ENCODE assay signal across 3 cellular contexts in genomic region chr16:71593048-71593999, GRCh38.
TF ChIP-seq lines count a peak whose summit lies in the region.

No MANE protein-coding gene starts in this region.

TF ChIP-seq in HEK293, 187 proteins besides CTCF, POLR2A, EP300 and RAD21:
- TF ChIP-seq, protein P1, sequence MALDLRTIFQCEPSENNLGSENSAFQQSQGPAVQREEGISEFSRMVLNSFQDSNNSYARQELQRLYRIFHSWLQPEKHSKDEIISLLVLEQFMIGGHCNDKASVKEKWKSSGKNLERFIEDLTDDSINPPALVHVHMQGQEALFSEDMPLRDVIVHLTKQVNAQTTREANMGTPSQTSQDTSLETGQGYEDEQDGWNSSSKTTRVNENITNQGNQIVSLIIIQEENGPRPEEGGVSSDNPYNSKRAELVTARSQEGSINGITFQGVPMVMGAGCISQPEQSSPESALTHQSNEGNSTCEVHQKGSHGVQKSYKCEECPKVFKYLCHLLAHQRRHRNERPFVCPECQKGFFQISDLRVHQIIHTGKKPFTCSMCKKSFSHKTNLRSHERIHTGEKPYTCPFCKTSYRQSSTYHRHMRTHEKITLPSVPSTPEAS (tag by site-specific recombination; IDR thresholded peaks at IDR 0.05), result peak; percentile 72; the same call in 1 of the 2 replicates
- no peak for TF ChIP-seq FEZF1 (tag by site-specific recombination; IDR thresholded peaks at IDR 0.05)

TF ChIP-seq in H1, 55 proteins besides CTCF, POLR2A, EP300 and RAD21:
- TF ChIP-seq SIRT6 (IDR thresholded peaks at IDR 0.05; ENCODE audit: low read length) (no peak), CHD2 (IDR thresholded peaks at IDR 0.05; ENCODE audit: low read length) (no peak), SUZ12 (IDR thresholded peaks at IDR 0.05; ENCODE audit: low read length) (no peak), JUN (IDR thresholded peaks at IDR 0.05; ENCODE audit: low read depth, low read length) (no peak), KDM4A (IDR thresholded peaks at IDR 0.05; ENCODE audit: low read depth, low read length, severe bottlenecking) (no peak), ZNF274 (IDR thresholded peaks at IDR 0.05; ENCODE audit: borderline replicate concordance, extremely low read depth, low read length) (no peak)

TF ChIP-seq in liver, 16 proteins besides CTCF, POLR2A, EP300 and RAD21:
- TF ChIP-seq NR2F2 (IDR thresholded peaks at IDR 0.05) (no peak), JUND (IDR thresholded peaks at IDR 0.05) (no peak), HNF4G (IDR thresholded peaks at IDR 0.05) (no peak), FOXA2 (IDR thresholded peaks at IDR 0.05) (no peak), TAF1 (conservative IDR thresholded peaks at IDR 0.05) (no peak), YY1 (IDR thresholded peaks at IDR 0.05) (no peak), RXRA (IDR thresholded peaks at IDR 0.05) (peak in 1 of 2 donors; percentile 43)
- TF ChIP-seq, protein P2, sequence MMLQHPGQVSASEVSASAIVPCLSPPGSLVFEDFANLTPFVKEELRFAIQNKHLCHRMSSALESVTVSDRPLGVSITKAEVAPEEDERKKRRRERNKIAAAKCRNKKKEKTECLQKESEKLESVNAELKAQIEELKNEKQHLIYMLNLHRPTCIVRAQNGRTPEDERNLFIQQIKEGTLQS (IDR thresholded peaks at IDR 0.05), result no peak
- TF ChIP-seq, protein P3, sequence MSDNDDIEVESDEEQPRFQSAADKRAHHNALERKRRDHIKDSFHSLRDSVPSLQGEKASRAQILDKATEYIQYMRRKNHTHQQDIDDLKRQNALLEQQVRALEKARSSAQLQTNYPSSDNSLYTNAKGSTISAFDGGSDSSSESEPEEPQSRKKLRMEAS (IDR thresholded peaks at IDR 0.05), result no peak
